Comparison of ENCODE assay signal across 20 cellular contexts in genomic region chr7:128903621-128904361, GRCh38. TPM values are rescaled to one million over a fixed set of nuclear protein-coding genes. Genes with fewer than 3 reads are reported as not detected.
DNase-seq lines count a peak whose midpoint lies in the region; ATAC-seq, FAIRE-seq and TF ChIP-seq lines count a peak whose summit lies in the region.
"Had no signal": no experiment of that assay in that cellular context is flagged by ENCODE, and none has a peak within 500 bp of the region (broad histone marks: within the 10 kb centered on the region; RNA-seq: fewer than 3 reads in every experiment).

No MANE protein-coding gene starts in this region.

- ATAC-seq in left ventricle myocardium superior, result peak; percentile 13
- no peak for ATAC-seq in aorta (ENCODE audit: low FRiP score)

- H3F3A ChIP-seq in PC-9 (ENCODE audit: insufficient read depth, low read depth), result peaks cover 26% of the 10 kb centered on the region; the same call in 1 of the 2 replicates

- intact Hi-C loops in left ventricle myocardium superior (cut with micrococcal nuclease), result loop anchor here (10.0 kb wide), 1 partner anchor 201 kb away; no protein-coding TSS in a partner anchor
- intact Hi-C loops in PC-9 (cut with micrococcal nuclease; ENCODE audit: unreplicated experiment), result loop anchor here (1.0 kb wide), 2 partner anchors 10 to 188 kb away; no protein-coding TSS in a partner anchor
- intact Hi-C loops in kidney (cut with DNase I), result no loop called here
- intact Hi-C loops in transverse colon (cut with DNase I; ENCODE audit: low total_unique reads), result no loop called here
- intact Hi-C loops in aorta (cut with DNase I), result loop anchor here in 1 of 2 donors (5.0 kb wide), 1 partner anchor 184 kb away; no protein-coding TSS in a partner anchor

- H3K36me3 ChIP-seq in right atrium auricular region (no peaks in the 10 kb centered on the region), PC-9 (ENCODE audit: low read depth) (0 out of 2 replicates have a peak, but pooled peaks cover 5% of the 10 kb centered on the region), kidney (ENCODE audit: control insufficient read depth in 1 of 2, insufficient read depth in 2 of 2, low read length in 2 of 2) (peaks cover 0 to 4% of the 10 kb centered on the region in 2 donors), transverse colon (no peaks in the 10 kb centered on the region), aorta (ENCODE audit: control insufficient read depth in 1 of 2, insufficient read depth in 2 of 2, low read length in 1 of 2) (no peaks in the 10 kb centered on the region)
- H3K36me3 ChIP-seq: ascending aorta, esophagus squamous epithelium, suprapubic skin had no signal

- FAIRE-seq in kidney (lab: Jason Lieb, UNC), result no peak
- FAIRE-seq: H54, TTC549 had no signal

- peak overlapping the region; percentile 42 for H3K4me2 ChIP-seq in PC-9

- POLR2A ChIA-PET in PC-9 (lab: Charles Lee; ENCODE audit: unreplicated experiment), result interaction anchor here (0.7 kb wide), 4 partner anchors 8 to 151 kb away, joined by 3 to 6 read pairs (median 4); partner anchors contain the start of gene IRF5

- TF ChIP-seq CTCF in right atrium auricular region (IDR thresholded peaks at IDR 0.05) (no peak), PC-9 (conservative IDR thresholded peaks at IDR 0.05) (no peak), kidney (IDR thresholded peaks at IDR 0.05; ENCODE audit: borderline replicate concordance, extremely low read depth, insufficient read depth) (no peak), transverse colon (IDR thresholded peaks at IDR 0.05) (no peak)

- H3K4me3 ChIP-seq in right atrium auricular region (no peak overlapping the region), PC-9 (no peak overlapping the region), kidney (ENCODE audit: low read length in 2 of 2) (no peak overlapping the region), transverse colon (no peak overlapping the region), aorta (ENCODE audit: low read length in 2 of 2) (no peak overlapping the region)
- H3K4me3 ChIP-seq: ascending aorta, esophagus squamous epithelium, GM12878, suprapubic skin had no signal

- no peak overlapping the region for H3K9ac ChIP-seq in kidney (ENCODE audit: low read length in 2 of 2)

- H3K9me2 ChIP-seq in PC-9 (ENCODE audit: insufficient read depth), result no peaks in the 10 kb centered on the region

- no peaks in the 10 kb centered on the region for H3K79me2 ChIP-seq in PC-9 (ENCODE audit: low read depth)

- no peaks in the 10 kb centered on the region for H3K27me3 ChIP-seq in right atrium auricular region
- no peaks in the 10 kb centered on the region for H3K27me3 ChIP-seq in PC-9 (ENCODE audit: insufficient read depth, low read depth)
- peaks cover 11% of the 10 kb centered on the region for H3K27me3 ChIP-seq in transverse colon
- no peaks in the 10 kb centered on the region for H3K27me3 ChIP-seq in aorta (ENCODE audit: control insufficient read depth in 1 of 2, insufficient read depth in 2 of 2, low read length in 1 of 2)
- H3K27me3 ChIP-seq: ascending aorta had no signal

- WGBS in transverse colon (ENCODE audit: low coverage in 1 of 2), 2 donors, result 85% methylated on average over 14 of the region's 14 CpGs; no CpG with 5 or more reads in 1 of the 2 donors
- whole genome bisulfite sequencing in aorta, 2 donors, result 77 to 85% methylated on average over 13 to 14 of the region's 14 CpGs

- H4K20me1 ChIP-seq in PC-9 (ENCODE audit: insufficient read depth), result no peaks in the 10 kb centered on the region

- no peak overlapping the region for H2AFZ ChIP-seq in PC-9

- TF ChIP-seq EP300 in transverse colon (IDR thresholded peaks at IDR 0.05; ENCODE audit: low read depth), result no peak

- no peak for DNase-seq in left ventricle myocardium superior
- no peak for DNase-seq in right atrium auricular region (ENCODE audit: low spot score)
- no peak for DNase-seq in PC-9
- DNase-seq in kidney, result peak; percentile 81
- DNase-seq in transverse colon, result peak; percentile 8
- no peak for DNase-seq in hepatic stellate cell (ENCODE audit: low spot score)
- no peak for DNase-seq in SHP77 treated with DMSO at 0.1 percent for 48 hours (lab: John Stamatoyannopoulos, UW)
- DNase-seq in aorta, result no peak
- DNase-seq: activated CD4-positive, alpha-beta T cell treated with anti-CD3 and anti-CD28 coated beads for 36 hours; esophagus squamous epithelium; glutamatergic neuron; NCI-H446 treated with DMSO at 0.1 percent for 48 hours; occipital lobe; stimulated activated CD4-positive, alpha-beta T cell treated with anti-CD3 and anti-CD28 coated beads, Interleukin-15, amount 100 ng/mL, for 24 hours had no signal

- H3K27ac ChIP-seq in right atrium auricular region (no peak overlapping the region), PC-9 (peak overlapping the region; percentile 66), kidney (ENCODE audit: low read depth in 2 of 2, low read length in 2 of 2) (no peak overlapping the region), transverse colon (no peak overlapping the region), aorta (ENCODE audit: low read depth in 1 of 2, low read length in 2 of 2) (no peak overlapping the region)
- H3K27ac ChIP-seq: ascending aorta, C4-2B, suprapubic skin had no signal

- no peaks in the 10 kb centered on the region for H3K4me1 ChIP-seq in right atrium auricular region
- H3K4me1 ChIP-seq in PC-9 (replicated peaks; ENCODE audit: insufficient read depth), result peaks cover 27% of the 10 kb centered on the region
- H3K4me1 ChIP-seq in kidney (ENCODE audit: control insufficient read depth in 1 of 2, insufficient read depth in 1 of 2, low read depth in 1 of 2, low read length in 2 of 2), result no peaks in the 10 kb centered on the region
- peaks cover 0 to 5% (median 0%) of the 10 kb centered on the region in 4 donors for H3K4me1 ChIP-seq in transverse colon
- no peaks in the 10 kb centered on the region for H3K4me1 ChIP-seq in aorta (ENCODE audit: control insufficient read depth in 1 of 2, insufficient read depth in 2 of 2, low read length in 2 of 2)
- H3K4me1 ChIP-seq: ascending aorta, suprapubic skin had no signal

- BruUV-seq in PC-9 (replicated peaks; lab: Mats Ljungman, UMichigan), result no TSS peak

- in situ Hi-C loops in transverse colon (cut with MboI; ENCODE audit: low pct_ligation_motif_present in 1 of 4, low pct_unique_long_range_greater_than_20kb in 1 of 4, low sequenced_read_pairs in 3 of 4), result loop anchor here in 3 of 4 donors (10.0 kb wide), 2 partner anchors 181 to 191 kb away; no protein-coding TSS in a partner anchor

- CTCF ChIA-PET in PC-9 (lab: Charles Lee), result interaction anchor here (0.7 to 1.6 kb wide), 2 partner anchors 188 to 310 kb away, joined by 3 to 5 read pairs; no protein-coding TSS in a partner anchor

- H3K9me3 ChIP-seq in right atrium auricular region, result no peaks in the 10 kb centered on the region
- no peaks in the 10 kb centered on the region for H3K9me3 ChIP-seq in PC-9 (ENCODE audit: insufficient read depth, low read depth)
- peaks cover 0 to 5% of the 10 kb centered on the region in 2 donors for H3K9me3 ChIP-seq in kidney (ENCODE audit: control insufficient read depth in 1 of 2, low read length in 2 of 2)
- peaks cover 0 to 3% of the 10 kb centered on the region in 2 donors for H3K9me3 ChIP-seq in transverse colon
- H3K9me3 ChIP-seq in aorta (ENCODE audit: control insufficient read depth, low read length), result no peaks in the 10 kb centered on the region
- H3K9me3 ChIP-seq: ascending aorta, suprapubic skin had no signal

- no peak for TF ChIP-seq POLR2A in transverse colon (IDR thresholded peaks at IDR 0.05)

RNA-seq across cellular contexts. Expression of gene KCP, which starts 6.7 kb away (rescaled TPM):
- total RNA-seq in left ventricle myocardium superior, result 0.12 TPM
- not detected for total RNA-seq in right atrium auricular region
- total RNA-seq in PC-9 (2021), result 9.9 and 15.4 TPM in 2 replicates
- 44.6 TPM for total RNA-seq in kidney
- polyA plus RNA-seq in kidney (ENCODE audit: insufficient read depth, low read depth, low replicate concordance), result 7.7 TPM
- total RNA-seq in transverse colon, result under 1 TPM in 3 of 4 donors, not detected in 1; 0.32 to 0.75 (median 0.68) TPM
- 1 to 10 TPM; 2.1 to 6.1 TPM for total RNA-seq in aorta
- under 1 TPM in 1 of 2 donors, not detected in 1; 0.15 TPM for polyA plus RNA-seq in aorta
- total RNA-seq: activated CD4-positive, alpha-beta T cell treated with anti-CD3 and anti-CD28 coated beads for 36 hours had no signal

RNA-seq across cellular contexts. Expression of gene IRF5, which starts 33.9 kb away (rescaled TPM):
- total RNA-seq in left ventricle myocardium superior (2.9 TPM), right atrium auricular region (1 to 10 TPM; 2.7 to 4.4 TPM), PC-9 (2021) (3.4 and 5.8 TPM in 2 replicates), kidney (27.1 TPM), transverse colon (1 to 10 TPM; 2.2 to 10.0 (median 6.2) TPM), aorta (10 to 100 TPM in 1 of 2 donors, 1 to 10 TPM in 1; 9.6 to 15.5 TPM)
- polyA plus RNA-seq in kidney (ENCODE audit: insufficient read depth, low read depth, low replicate concordance) (13.0 TPM), aorta (1 to 10 TPM; 4.0 to 7.8 TPM)
- total RNA-seq: ascending aorta had no signal

RNA-seq across cellular contexts. Expression of gene ATP6V1F, which starts 41.1 kb away (rescaled TPM):
- total RNA-seq in left ventricle myocardium superior (115 TPM), right atrium auricular region (100 to 1,000 TPM; 121 TPM), PC-9 (2021) (114 and 169 TPM in 2 replicates), kidney (161 TPM), transverse colon (100 to 1,000 TPM in 1 of 4 donors, 10 to 100 TPM in 3; 25.5 to 128 (median 63.2) TPM), aorta (10 to 100 TPM; 83.7 to 84.8 TPM)
- polyA plus RNA-seq in kidney (ENCODE audit: insufficient read depth, low read depth, low replicate concordance) (684 TPM), aorta (100 to 1,000 TPM; 120 to 270 TPM)

Comparison
In these comparisons a context has a peak if more than half of its experiments do, and no peak if none do; other contexts are left out.
1. DNase-seq: peak in kidney (single experiment) and transverse colon (single experiment); none in left ventricle myocardium superior (single experiment), right atrium auricular region (single experiment), PC-9 (0 of 2), hepatic stellate cell (single experiment), SHP77 treated with DMSO at 0.1 percent for 48 hours (single experiment) and aorta (0 of 2).
2. intact Hi-C loops: an anchor here in left ventricle myocardium superior (10.0 kb wide) and PC-9 (1.0 kb wide); none called in kidney and transverse colon.